In genomic region chr1:35186239-35186638, GRCh38 we compare ENCODE assay signal across 18 cellular contexts. TPM values are rescaled to one million over a fixed set of nuclear protein-coding genes. Genes with fewer than 3 reads are reported as not detected.
DNase-seq lines count a peak whose midpoint lies in the region; ATAC-seq and TF ChIP-seq lines count a peak whose summit lies in the region.
"Had no signal": no experiment of that assay in that cellular context is flagged by ENCODE, and none has a peak within 500 bp of the region (broad histone marks: within the 10 kb centered on the region; RNA-seq: fewer than 3 reads in every experiment).

No MANE protein-coding gene starts in this region.

- H3K4me1 ChIP-seq in CD4-positive, alpha-beta memory T cell (ENCODE audit: insufficient read depth, low read length) = peaks cover 98% of the 10 kb centered on the region
- H3K4me1 ChIP-seq in HUES6 (ENCODE audit: control insufficient read depth, insufficient read depth, low read length) = peaks cover 6% of the 10 kb centered on the region; the same call in 1 of the 2 replicates
- peaks cover 36% of the 10 kb centered on the region for H3K4me1 ChIP-seq in effector memory CD4-positive, alpha-beta T cell (ENCODE audit: control insufficient read depth, insufficient read depth, low read length, poor library complexity, severe bottlenecking)

- H3K9me3 ChIP-seq in CD4-positive, alpha-beta memory T cell (ENCODE audit: control insufficient read depth in 1 of 2, low read length in 2 of 2) = no peaks in the 10 kb centered on the region
- no peaks in the 10 kb centered on the region for H3K9me3 ChIP-seq in HUES6 (ENCODE audit: control insufficient read depth, insufficient read depth, low read depth, low read length)
- no peaks in the 10 kb centered on the region for H3K9me3 ChIP-seq in neural cell (ENCODE audit: low read length)
- H3K9me3 ChIP-seq in effector memory CD4-positive, alpha-beta T cell (ENCODE audit: control insufficient read depth, low read length) = no peaks in the 10 kb centered on the region
- H3K9me3 ChIP-seq: SK-N-SH had no signal

- CTCF ChIA-PET in CD4-positive, alpha-beta memory T cell (lab: Charles Lee; ENCODE audit: partially characterized antibody) = interaction anchor here (1.8 kb wide), 1 partner anchor 15 kb away, joined by 6 read pairs; no protein-coding TSS in a partner anchor

- TF ChIP-seq EP300 in neural cell (conservative IDR thresholded peaks at IDR 0.05; ENCODE audit: poor library complexity, severe bottlenecking) = no peak

- no peak overlapping the region for H3K4me2 ChIP-seq in neural cell (ENCODE audit: low read length)

- no peaks in the 10 kb centered on the region for H3K27me3 ChIP-seq in CD4-positive, alpha-beta memory T cell (ENCODE audit: insufficient read depth, low read length)
- H3K27me3 ChIP-seq in HUES6 (ENCODE audit: control insufficient read depth, insufficient read depth, low read length) = no peaks in the 10 kb centered on the region
- H3K27me3 ChIP-seq in neural cell (ENCODE audit: insufficient read depth, low read depth, low read length) = no peaks in the 10 kb centered on the region
- H3K27me3 ChIP-seq in effector memory CD4-positive, alpha-beta T cell (replicated peaks; ENCODE audit: control insufficient read depth, insufficient read depth, low read length, poor library complexity, severe bottlenecking) = no peaks in the 10 kb centered on the region

- H3K27ac ChIP-seq in CD4-positive, alpha-beta memory T cell (ENCODE audit: low read depth, low read length) = peak overlapping the region; percentile 12
- H3K27ac ChIP-seq in HUES6 (ENCODE audit: low read depth, low read length) (no peak overlapping the region), neural cell (ENCODE audit: low read length) (no peak overlapping the region)
- H3K27ac ChIP-seq in effector memory CD4-positive, alpha-beta T cell (ENCODE audit: insufficient read depth, low read length, poor library complexity, severe bottlenecking) = no peak overlapping the region
- H3K27ac ChIP-seq: VCaP had no signal

- ATAC-seq in activated naive CD8-positive, alpha-beta T cell treated with anti-CD3 and anti-CD28 coated beads, Interleukin-2, amount 10 ng/mL, durations not matched to agents 7 days and 5 days (ENCODE audit: low read depth) = no peak
- ATAC-seq: HCT116 had no signal

- peak overlapping the region in 5 of 7 donors; percentile 73 to 96 (median 86) for H3K27ac Mint-ChIP-seq in CD4-positive, alpha-beta memory T cell
- peak overlapping the region; percentile 67 for H3K27ac Mint-ChIP-seq in activated naive CD8-positive, alpha-beta T cell treated with anti-CD3 and anti-CD28 coated beads, Interleukin-2, amount 10 ng/mL, durations not matched to agents 7 days and 5 days

- H3K27me3 Mint-ChIP-seq in CD4-positive, alpha-beta memory T cell = no peaks in the 10 kb centered on the region
- H3K27me3 Mint-ChIP-seq in activated naive CD8-positive, alpha-beta T cell treated with anti-CD3 and anti-CD28 coated beads, Interleukin-2, amount 10 ng/mL, durations not matched to agents 7 days and 5 days = no peaks in the 10 kb centered on the region

- TF ChIP-seq RAD21 in neural cell (conservative IDR thresholded peaks at IDR 0.05) = no peak

- H3K9me3 Mint-ChIP-seq in CD4-positive, alpha-beta memory T cell = peaks cover 0 to 9% (median 0%) of the 10 kb centered on the region in 8 donors
- H3K9me3 Mint-ChIP-seq in activated naive CD8-positive, alpha-beta T cell treated with anti-CD3 and anti-CD28 coated beads, Interleukin-2, amount 10 ng/mL, durations not matched to agents 7 days and 5 days = no peaks in the 10 kb centered on the region

- H4K20me1 ChIP-seq in neural cell (ENCODE audit: insufficient read depth) = peaks cover 96% of the 10 kb centered on the region

- H3K9me2 ChIP-seq in neural cell (ENCODE audit: insufficient read depth, low read length) = no peaks in the 10 kb centered on the region
- H3K9me2 ChIP-seq: SK-N-SH had no signal

- TF ChIP-seq CTCF in neural cell (IDR thresholded peaks at IDR 0.05; ENCODE audit: poor library complexity, severe bottlenecking) = no peak

- H3K9ac ChIP-seq in HUES6 (ENCODE audit: low read length) (no peak overlapping the region), neural cell (ENCODE audit: low read length) (no peak overlapping the region)
- H3K9ac ChIP-seq: SK-N-SH had no signal

- peaks cover 3% of the 10 kb centered on the region for H3F3A ChIP-seq in neural cell (ENCODE audit: insufficient read depth, low read length, poor library complexity, severe bottlenecking)

- peaks cover 98% of the 10 kb centered on the region for H3K79me2 ChIP-seq in neural cell (replicated peaks; ENCODE audit: insufficient read depth, low read length)

- peak overlapping the region in 4 of 8 donors; percentile 14 to 74 (median 57) for H3K4me3 Mint-ChIP-seq in CD4-positive, alpha-beta memory T cell
- H3K4me3 Mint-ChIP-seq in activated naive CD8-positive, alpha-beta T cell treated with anti-CD3 and anti-CD28 coated beads, Interleukin-2, amount 10 ng/mL, durations not matched to agents 7 days and 5 days = peak overlapping the region; percentile 48

- no peak overlapping the region for H3K4me3 ChIP-seq in CD4-positive, alpha-beta memory T cell (ENCODE audit: low read length in 2 of 2)
- H3K4me3 ChIP-seq in HUES6 (ENCODE audit: low read depth, low read length) (peak overlapping the region; percentile 4; the same call in 1 of the 2 replicates), neural cell (ENCODE audit: low read length) (peak overlapping the region; percentile 82)
- no peak overlapping the region for H3K4me3 ChIP-seq in effector memory CD4-positive, alpha-beta T cell (ENCODE audit: insufficient read depth, low read depth, low read length, poor library complexity, severe bottlenecking)

- DNase-seq in CD4-positive, alpha-beta memory T cell = no peak
- DNase-seq in activated naive CD8-positive, alpha-beta T cell treated with anti-CD3 and anti-CD28 coated beads, Interleukin-2, amount 10 ng/mL, durations not matched to agents 7 days and 5 days = no peak
- DNase-seq in anterior cingulate cortex (lab: John Stamatoyannopoulos, UW) (no peak), NCI-H774 (lab: John Stamatoyannopoulos, UW) (no peak)
- no peak for DNase-seq in effector memory CD4-positive, alpha-beta T cell
- DNase-seq: activated CD8-positive, alpha-beta memory T cell treated with anti-CD3 and anti-CD28 coated beads, Interleukin-2, amount 50 U/mL, for 4 hours; amniotic stem cell; glutamatergic neuron; KG1; kidney; midbrain; NCI-H1436 treated with DMSO at 0.1 percent for 48 hours; NCI-H446 treated with DMSO at 0.1 percent for 48 hours; SK-N-SH had no signal

- peaks cover 93 to 100% of the 10 kb centered on the region in 2 donors for H3K36me3 Mint-ChIP-seq in CD4-positive, alpha-beta memory T cell
- peaks cover 78% of the 10 kb centered on the region for H3K36me3 Mint-ChIP-seq in activated naive CD8-positive, alpha-beta T cell treated with anti-CD3 and anti-CD28 coated beads, Interleukin-2, amount 10 ng/mL, durations not matched to agents 7 days and 5 days

- POLR2A ChIA-PET in CD4-positive, alpha-beta memory T cell (lab: Charles Lee; ENCODE audit: partially characterized antibody) = interaction anchor here (0.6 to 1.2 kb wide), 5 partner anchors 9 to 431 kb away, joined by 3 read pairs; partner anchors contain the start of gene ZMYM6
- POLR2A ChIA-PET in activated naive CD8-positive, alpha-beta T cell treated with anti-CD3 and anti-CD28 coated beads, Interleukin-2, amount 10 ng/mL, durations not matched to agents 7 days and 5 days (lab: Charles Lee) = no interaction called here

- no peak overlapping the region for H2AFZ ChIP-seq in neural cell (ENCODE audit: low read depth, low read length)

- H3K4me1 Mint-ChIP-seq in CD4-positive, alpha-beta memory T cell = peaks cover 73 to 99% (median 87%) of the 10 kb centered on the region in 4 donors
- H3K4me1 Mint-ChIP-seq in activated naive CD8-positive, alpha-beta T cell treated with anti-CD3 and anti-CD28 coated beads, Interleukin-2, amount 10 ng/mL, durations not matched to agents 7 days and 5 days = peaks cover 76% of the 10 kb centered on the region

- H3K36me3 ChIP-seq in CD4-positive, alpha-beta memory T cell (ENCODE audit: insufficient read depth, low read length) = peaks cover 95% of the 10 kb centered on the region
- H3K36me3 ChIP-seq in HUES6 (ENCODE audit: control insufficient read depth, insufficient read depth, low read length) (peaks cover 100% of the 10 kb centered on the region), neural cell (ENCODE audit: insufficient read depth, low read length) (peaks cover 37% of the 10 kb centered on the region)
- H3K36me3 ChIP-seq in effector memory CD4-positive, alpha-beta T cell (ENCODE audit: control insufficient read depth, insufficient read depth, low read length) = peaks cover 98% of the 10 kb centered on the region

- intact Hi-C loops in CD4-positive, alpha-beta memory T cell (cut with micrococcal nuclease) = no loop called here

TF ChIP-seq in neural cell, 6 proteins besides CTCF, POLR2A, EP300 and RAD21 (continues in another document):
- TF ChIP-seq, protein P1, sequence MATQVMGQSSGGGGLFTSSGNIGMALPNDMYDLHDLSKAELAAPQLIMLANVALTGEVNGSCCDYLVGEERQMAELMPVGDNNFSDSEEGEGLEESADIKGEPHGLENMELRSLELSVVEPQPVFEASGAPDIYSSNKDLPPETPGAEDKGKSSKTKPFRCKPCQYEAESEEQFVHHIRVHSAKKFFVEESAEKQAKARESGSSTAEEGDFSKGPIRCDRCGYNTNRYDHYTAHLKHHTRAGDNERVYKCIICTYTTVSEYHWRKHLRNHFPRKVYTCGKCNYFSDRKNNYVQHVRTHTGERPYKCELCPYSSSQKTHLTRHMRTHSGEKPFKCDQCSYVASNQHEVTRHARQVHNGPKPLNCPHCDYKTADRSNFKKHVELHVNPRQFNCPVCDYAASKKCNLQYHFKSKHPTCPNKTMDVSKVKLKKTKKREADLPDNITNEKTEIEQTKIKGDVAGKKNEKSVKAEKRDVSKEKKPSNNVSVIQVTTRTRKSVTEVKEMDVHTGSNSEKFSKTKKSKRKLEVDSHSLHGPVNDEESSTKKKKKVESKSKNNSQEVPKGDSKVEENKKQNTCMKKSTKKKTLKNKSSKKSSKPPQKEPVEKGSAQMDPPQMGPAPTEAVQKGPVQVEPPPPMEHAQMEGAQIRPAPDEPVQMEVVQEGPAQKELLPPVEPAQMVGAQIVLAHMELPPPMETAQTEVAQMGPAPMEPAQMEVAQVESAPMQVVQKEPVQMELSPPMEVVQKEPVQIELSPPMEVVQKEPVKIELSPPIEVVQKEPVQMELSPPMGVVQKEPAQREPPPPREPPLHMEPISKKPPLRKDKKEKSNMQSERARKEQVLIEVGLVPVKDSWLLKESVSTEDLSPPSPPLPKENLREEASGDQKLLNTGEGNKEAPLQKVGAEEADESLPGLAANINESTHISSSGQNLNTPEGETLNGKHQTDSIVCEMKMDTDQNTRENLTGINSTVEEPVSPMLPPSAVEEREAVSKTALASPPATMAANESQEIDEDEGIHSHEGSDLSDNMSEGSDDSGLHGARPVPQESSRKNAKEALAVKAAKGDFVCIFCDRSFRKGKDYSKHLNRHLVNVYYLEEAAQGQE (IDR thresholded peaks at IDR 0.05; ENCODE audit: borderline replicate concordance) = no peak

RNA-seq across cellular contexts. Expression of gene SFPQ, which starts 6.7 kb away (rescaled TPM):
- total RNA-seq in CD4-positive, alpha-beta memory T cell = 100 to 1,000 TPM; 321 to 334 TPM
- polyA plus RNA-seq in CD4-positive, alpha-beta memory T cell = 100 to 1,000 TPM in 1 of 2 donors, 10 to 100 TPM in 1; 63.3 to 154 TPM
- 100 to 1,000 TPM; 338 to 348 TPM for total RNA-seq in activated naive CD8-positive, alpha-beta T cell treated with anti-CD3 and anti-CD28 coated beads, Interleukin-2, amount 10 ng/mL, durations not matched to agents 7 days and 5 days
- 1,073 and 1,127 TPM in 2 replicates for polyA plus RNA-seq in neural cell
- polyA minus RNA-seq in neural cell = 557 and 649 TPM in 2 replicates

Comparison
In these comparisons a context has a peak if more than half of its experiments do, and no peak if none do; other contexts are left out.
1. H3K4me3 ChIP-seq: peak in HUES6 (single experiment) and neural cell (single experiment); none in CD4-positive, alpha-beta memory T cell (0 of 2) and effector memory CD4-positive, alpha-beta T cell (single experiment).